ENCODE assay signal across 1 cellular context in the genomic region with DNA sequence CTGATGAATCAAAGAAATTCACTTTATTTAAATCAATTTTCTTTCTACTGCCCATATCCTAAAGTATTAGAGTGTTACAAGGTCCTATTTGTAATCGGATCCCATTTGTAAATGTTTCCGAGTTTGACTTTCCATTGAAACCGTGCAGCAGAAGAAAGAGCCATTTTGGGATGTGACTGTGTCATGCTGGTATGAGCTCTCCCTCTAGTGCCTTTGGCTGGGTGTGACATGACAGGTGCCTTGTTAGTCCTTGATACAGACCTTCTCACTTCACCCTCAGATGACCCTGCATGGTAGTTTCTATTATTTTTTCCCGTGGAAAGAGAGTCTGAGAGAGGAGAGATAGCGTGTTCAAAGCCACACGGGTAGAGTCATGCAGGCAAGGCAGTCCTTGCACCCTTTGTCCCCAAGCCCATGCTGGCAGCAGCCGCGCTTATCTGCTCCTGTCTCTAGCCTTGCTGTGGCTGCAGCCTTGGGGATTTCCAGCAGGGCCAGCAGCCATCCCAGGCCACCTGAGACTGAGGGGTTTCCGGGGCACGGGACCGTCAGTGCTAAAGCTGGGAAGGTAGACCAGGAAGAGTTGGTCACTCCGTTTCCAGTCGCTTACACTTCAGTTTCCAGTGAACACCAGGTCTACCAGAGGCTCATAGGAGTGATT.
TF ChIP-seq lines count a peak whose summit lies in the region.

No MANE protein-coding gene starts in this region.

TF ChIP-seq in SK-N-SH treated with all-trans-retinoic acid at 6 μM for 48 hours, 23 proteins besides CTCF, POLR2A, EP300 and RAD21 (continued from another document):
- TF ChIP-seq, protein P1, sequence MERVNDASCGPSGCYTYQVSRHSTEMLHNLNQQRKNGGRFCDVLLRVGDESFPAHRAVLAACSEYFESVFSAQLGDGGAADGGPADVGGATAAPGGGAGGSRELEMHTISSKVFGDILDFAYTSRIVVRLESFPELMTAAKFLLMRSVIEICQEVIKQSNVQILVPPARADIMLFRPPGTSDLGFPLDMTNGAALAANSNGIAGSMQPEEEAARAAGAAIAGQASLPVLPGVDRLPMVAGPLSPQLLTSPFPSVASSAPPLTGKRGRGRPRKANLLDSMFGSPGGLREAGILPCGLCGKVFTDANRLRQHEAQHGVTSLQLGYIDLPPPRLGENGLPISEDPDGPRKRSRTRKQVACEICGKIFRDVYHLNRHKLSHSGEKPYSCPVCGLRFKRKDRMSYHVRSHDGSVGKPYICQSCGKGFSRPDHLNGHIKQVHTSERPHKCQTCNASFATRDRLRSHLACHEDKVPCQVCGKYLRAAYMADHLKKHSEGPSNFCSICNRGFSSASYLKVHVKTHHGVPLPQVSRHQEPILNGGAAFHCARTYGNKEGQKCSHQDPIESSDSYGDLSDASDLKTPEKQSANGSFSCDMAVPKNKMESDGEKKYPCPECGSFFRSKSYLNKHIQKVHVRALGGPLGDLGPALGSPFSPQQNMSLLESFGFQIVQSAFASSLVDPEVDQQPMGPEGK (CRISPR knock-in tag; IDR thresholded peaks at IDR 0.05; ENCODE audit: borderline replicate concordance), result no peak
- TF ChIP-seq GLIS3 (CRISPR knock-in tag; IDR thresholded peaks at IDR 0.05) (no peak), PPARA (CRISPR knock-in tag; IDR thresholded peaks at IDR 0.05; ENCODE audit: borderline replicate concordance) (no peak), ISL1 (CRISPR knock-in tag; IDR thresholded peaks at IDR 0.05) (no peak)
